ENCODE assay signal across 23 cellular contexts in genomic region chr7:7786595-7786994, GRCh38.
DNase-seq lines count a peak whose midpoint lies in the region; ATAC-seq and TF ChIP-seq lines count a peak whose summit lies in the region.
"Had no signal": no experiment of that assay in that cellular context is flagged by ENCODE, and none has a peak within 500 bp of the region (broad histone marks: within the 10 kb centered on the region; RNA-seq: fewer than 3 reads in every experiment).

No MANE protein-coding gene starts in this region.

- H3K27ac ChIP-seq in SK-N-MC, result peak overlapping the region; percentile 17; the same call in 1 of the 2 replicates
- no peak overlapping the region for H3K27ac ChIP-seq in right cardiac atrium (ENCODE audit: low read length)
- H3K27ac ChIP-seq: 22Rv1; BLaER1 treated with 17β-estradiol and CSF1 and Interleukin-3, amounts not matched to agents 10 nM and 100 nM had no signal

- no peaks in the 10 kb centered on the region for H3K27me3 ChIP-seq in right cardiac atrium (ENCODE audit: control insufficient read depth, insufficient read depth)
- H3K27me3 ChIP-seq: BLaER1 treated with 17β-estradiol and CSF1 and Interleukin-3, amounts not matched to agents 10 nM and 100 nM had no signal

- H3K9me3 ChIP-seq in SK-N-MC (ENCODE audit: low read depth, low read length) (no peaks in the 10 kb centered on the region), right cardiac atrium (ENCODE audit: control insufficient read depth, low read length) (no peaks in the 10 kb centered on the region)
- H3K9me3 ChIP-seq: BLaER1 treated with 17β-estradiol and CSF1 and Interleukin-3, amounts not matched to agents 10 nM and 100 nM had no signal

- no peaks in the 10 kb centered on the region for H3K4me1 ChIP-seq in right cardiac atrium (ENCODE audit: control insufficient read depth, insufficient read depth, low read length)
- H3K4me1 ChIP-seq: BLaER1 treated with 17β-estradiol and CSF1 and Interleukin-3, amounts not matched to agents 10 nM and 100 nM had no signal

- WGBS in right cardiac atrium, result 90% methylated on average over 3 of the region's 3 CpGs

- H3K4me3 ChIP-seq in SK-N-MC (peak overlapping the region; percentile 8; the same call in 1 of the 2 replicates), right cardiac atrium (ENCODE audit: low read length) (no peak overlapping the region)
- H3K4me3 ChIP-seq: BLaER1 treated with 17β-estradiol and CSF1 and Interleukin-3, amounts not matched to agents 10 nM and 100 nM had no signal

- no peak for ATAC-seq in HG03432 (IDR thresholded peaks at IDR 0.05; ENCODE audit: unreplicated experiment)
- ATAC-seq in right cardiac atrium, result no peak
- ATAC-seq: CD8-positive, alpha-beta T cell; Panc1 had no signal

- intact Hi-C loops in right cardiac atrium (cut with DNase I), result no loop called here

- DNase-seq in DMS 273 (lab: John Stamatoyannopoulos, UW; ENCODE audit: unreplicated experiment) (peak; percentile 53), DMS 273 treated with DMSO at 0.1 percent for 48 hours (lab: John Stamatoyannopoulos, UW) (no peak), SK-N-MC (ENCODE audit: low read depth, low spot score) (no peak), erythroblast (lab: John Stamatoyannopoulos, UW) (peak; percentile 29 to 34), germinal center (ENCODE audit: low spot score) (no peak), right cardiac atrium (no peak), CD1c-positive myeloid dendritic cell (ENCODE audit: extremely low spot score) (no peak)
- DNase-seq: CD8-positive, alpha-beta T cell; H9; HFFc6; KG1; NCI-H1694; NCI-H2081; NCI-H2171; NCI-H345; NCI-H526; NK-92 treated with Interleukin-12 subunit alpha and Interleukin-12 subunit beta, amount 100 ng/mL, for 24 hours; SIG-M5; T-helper 1 cell had no signal

- H3K36me3 ChIP-seq in SK-N-MC (ENCODE audit: insufficient read depth, low read length), result no peaks in the 10 kb centered on the region
- H3K36me3 ChIP-seq: BLaER1 treated with 17β-estradiol and CSF1 and Interleukin-3, amounts not matched to agents 10 nM and 100 nM had no signal

- TF ChIP-seq POLR2A in erythroblast (IDR thresholded peaks at IDR 0.05; ENCODE audit: low read length), result no peak

- no peak overlapping the region for H3K9ac ChIP-seq in SK-N-MC (ENCODE audit: insufficient read length)
- H3K9ac ChIP-seq: BLaER1 treated with 17β-estradiol and CSF1 and Interleukin-3, amounts not matched to agents 10 nM and 100 nM had no signal

Comparison
In these comparisons a context has a peak if more than half of its experiments do, and no peak if none do; other contexts are left out.
1. DNase-seq: peak in DMS 273 (single experiment) and erythroblast (2 of 2); none in DMS 273 treated with DMSO at 0.1 percent for 48 hours (single experiment), SK-N-MC (single experiment), germinal center (single experiment), right cardiac atrium (0 of 3) and CD1c-positive myeloid dendritic cell (single experiment).